In the genomic region with DNA sequence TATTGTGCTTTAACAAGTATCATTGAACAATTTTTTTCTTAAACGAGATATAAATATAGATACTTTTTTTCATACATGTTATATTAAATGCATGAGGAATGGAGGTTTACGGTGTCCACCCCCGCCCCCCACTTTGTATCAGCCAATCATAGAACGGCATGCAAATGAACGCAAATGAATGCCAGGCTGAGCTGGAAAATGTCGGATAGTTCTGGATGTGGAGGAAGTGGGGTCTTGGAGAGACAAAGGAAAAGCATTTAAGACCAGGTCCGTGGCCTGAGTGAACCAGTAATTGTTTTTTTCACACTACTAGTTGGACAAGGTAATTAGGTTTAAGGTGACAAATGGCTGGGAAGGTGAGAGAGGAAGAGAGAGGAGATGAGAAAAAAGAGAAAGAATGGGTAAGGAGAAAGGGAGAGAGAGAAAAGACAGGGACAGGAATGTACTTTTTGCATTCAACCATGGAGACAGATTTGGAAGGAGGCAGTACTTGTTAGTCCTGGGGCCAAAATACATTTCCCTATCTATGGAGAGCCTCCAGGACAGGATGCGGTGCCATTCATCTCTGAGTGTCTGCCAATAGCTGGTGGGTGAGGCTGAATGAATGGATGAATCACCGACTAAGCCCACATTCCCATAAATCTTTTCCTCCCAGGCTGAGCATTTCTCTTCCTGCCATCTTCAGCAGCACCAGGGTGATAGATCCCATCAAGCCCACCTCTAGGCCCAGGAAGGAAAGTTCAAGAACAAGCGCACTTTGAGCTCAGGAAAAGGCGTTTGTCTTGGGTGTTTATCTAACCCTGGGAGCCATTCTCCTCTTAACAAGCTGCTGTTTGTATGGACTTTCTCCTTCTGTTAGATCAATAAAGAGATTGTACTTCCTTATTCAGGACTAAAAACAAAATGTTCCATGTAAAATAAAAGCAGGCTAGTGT, we compare ENCODE assay signal across 9 cellular contexts. TPM values are rescaled to one million over a fixed set of nuclear protein-coding genes. Genes with fewer than 3 reads are reported as not detected.
DNase-seq lines count a peak whose midpoint lies in the region; ATAC-seq and TF ChIP-seq lines count a peak whose summit lies in the region.
"Had no signal": no experiment of that assay in that cellular context is flagged by ENCODE, and none has a peak within 500 bp of the region (broad histone marks: within the 10 kb centered on the region; RNA-seq: fewer than 3 reads in every experiment).

No MANE protein-coding gene starts in this region.

- TF ChIP-seq CTCF in glutamatergic neuron (IDR thresholded peaks at IDR 0.05; ENCODE audit: partially characterized antibody, unreplicated experiment): no peak

- H3K27me3 Mint-ChIP-seq in activated T-cell treated with anti-CD3 and anti-CD28 coated beads, Interleukin-2, amount 50 U/mL, for 72 hours (ENCODE audit: low read depth): peaks cover 10% of the 10 kb centered on the region
- H3K27me3 Mint-ChIP-seq in glutamatergic neuron (ENCODE audit: unreplicated experiment): peaks cover 3% of the 10 kb centered on the region

- H3K36me3 Mint-ChIP-seq in activated T-cell treated with anti-CD3 and anti-CD28 coated beads, Interleukin-2, amount 50 U/mL, for 72 hours (ENCODE audit: insufficient read depth in 2 of 2): peaks cover 1 to 4% of the 10 kb centered on the region in 2 donors
- H3K36me3 Mint-ChIP-seq in glutamatergic neuron (ENCODE audit: unreplicated experiment): no peaks in the 10 kb centered on the region

- peaks cover 38% of the 10 kb centered on the region for H3K4me1 Mint-ChIP-seq in activated T-cell treated with anti-CD3 and anti-CD28 coated beads, Interleukin-2, amount 50 U/mL, for 72 hours (ENCODE audit: low read depth)
- H3K4me1 Mint-ChIP-seq in glutamatergic neuron (ENCODE audit: low read depth, unreplicated experiment): peaks cover 13% of the 10 kb centered on the region

- H3K27ac ChIP-seq in substantia nigra (ENCODE audit: low read depth, low read length, poor library complexity, severe bottlenecking): peak overlapping the region; percentile 17

- H3K4me3 Mint-ChIP-seq in activated T-cell treated with anti-CD3 and anti-CD28 coated beads, Interleukin-2, amount 50 U/mL, for 72 hours: peak overlapping the region in 1 of 2 donors; percentile 98
- H3K4me3 Mint-ChIP-seq in glutamatergic neuron (ENCODE audit: unreplicated experiment): peak overlapping the region; percentile 87

- no peak for ATAC-seq in activated T-cell treated with anti-CD3 and anti-CD28 coated beads, Interleukin-2, amount 50 U/mL, for 72 hours (replicated peaks in 1 of 2)
- ATAC-seq in HG03045 (IDR thresholded peaks at IDR 0.05; ENCODE audit: unreplicated experiment): no peak
- ATAC-seq: stimulated activated memory B cell treated with anti-CD40 and anti-IgM and Interleukin-4, amounts not matched to agents 10 μg/mL and 1 μg/mL and 100 μg/mL, for 72 hours had no signal

- H3K9me3 Mint-ChIP-seq in activated T-cell treated with anti-CD3 and anti-CD28 coated beads, Interleukin-2, amount 50 U/mL, for 72 hours: no peaks in the 10 kb centered on the region
- peaks cover 6% of the 10 kb centered on the region for H3K9me3 Mint-ChIP-seq in glutamatergic neuron (ENCODE audit: unreplicated experiment)
- H3K9me3 Mint-ChIP-seq: stimulated activated memory B cell treated with anti-CD40 and anti-IgM and Interleukin-4, amounts not matched to agents 10 μg/mL and 1 μg/mL and 100 μg/mL, for 72 hours had no signal

- no peak for DNase-seq in activated T-cell treated with anti-CD3 and anti-CD28 coated beads, Interleukin-2, amount 50 U/mL, for 72 hours
- no peak for DNase-seq in activated T-cell treated with anti-CD3 and anti-CD28 coated beads, Interleukin-2, amount 50 U/mL, for 1 hour
- peak; percentile 36 for DNase-seq in T1000 (lab: John Stamatoyannopoulos, UW)
- DNase-seq in glutamatergic neuron: no peak
- DNase-seq in substantia nigra (lab: John Stamatoyannopoulos, UW): peak in 1 of 49 donors; percentile 27
- DNase-seq in UCSD-AML1 (lab: John Stamatoyannopoulos, UW; ENCODE audit: unreplicated experiment): no peak
- DNase-seq in NCI-H524 treated with DMSO at 0.1 percent for 48 hours (lab: John Stamatoyannopoulos, UW): no peak

- peak overlapping the region; percentile 92 for H3K27ac Mint-ChIP-seq in activated T-cell treated with anti-CD3 and anti-CD28 coated beads, Interleukin-2, amount 50 U/mL, for 72 hours
- no peak overlapping the region for H3K27ac Mint-ChIP-seq in glutamatergic neuron (ENCODE audit: unreplicated experiment)

RNA-seq across cellular contexts. Expression of a gene that starts 1.4 kb away (rescaled TPM):
- 10 to 100 TPM; 44.5 to 51.7 TPM for total RNA-seq in activated T-cell treated with anti-CD3 and anti-CD28 coated beads, Interleukin-2, amount 50 U/mL, for 72 hours
- total RNA-seq in glutamatergic neuron (ENCODE audit: unreplicated experiment): 11.9 TPM
